8 cellular contexts compared by ENCODE assay signal in the genomic region with DNA sequence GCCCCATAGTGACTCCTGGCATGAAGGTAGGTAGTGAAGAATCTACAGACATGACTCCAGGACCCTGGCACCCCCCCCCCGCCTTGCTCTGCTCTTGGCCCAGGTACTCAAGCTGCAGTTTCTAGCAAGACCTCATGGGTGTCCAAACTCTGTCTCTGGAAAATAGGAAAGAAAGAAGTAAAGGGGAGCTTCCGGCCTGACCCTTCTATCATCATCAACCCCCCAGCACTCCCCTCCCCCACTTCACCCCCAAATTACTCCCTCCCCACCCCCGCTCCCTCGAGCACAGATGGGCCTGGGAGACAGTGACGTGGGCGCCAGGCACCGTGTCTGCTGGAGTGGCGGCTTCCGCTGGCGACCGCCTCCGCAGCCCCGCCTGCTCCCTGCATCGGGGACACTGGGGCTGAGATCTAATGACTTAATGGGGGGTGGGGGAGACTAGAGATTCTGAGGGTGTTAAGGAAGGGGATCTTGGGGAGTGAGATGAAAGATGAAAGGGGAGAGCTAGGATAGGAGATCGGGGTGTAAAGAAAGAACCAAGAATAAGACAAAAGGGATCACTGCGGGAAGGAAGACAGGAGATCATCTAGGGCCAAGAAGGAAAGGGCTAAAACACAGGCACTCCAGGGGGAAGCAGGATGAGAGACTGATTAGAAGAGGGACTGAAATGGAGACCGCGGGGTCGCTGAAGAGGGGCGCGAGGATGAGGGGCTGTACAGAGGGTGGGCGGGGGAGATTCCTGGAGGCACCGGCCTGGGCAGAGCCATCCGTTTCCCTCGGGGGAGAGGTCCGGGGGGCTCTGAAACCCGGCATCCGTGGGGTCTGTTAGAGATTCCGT. TPM values are rescaled to one million over a fixed set of nuclear protein-coding genes. Genes with fewer than 3 reads are reported as not detected.
DNase-seq lines count a peak whose midpoint lies in the region; ATAC-seq, FAIRE-seq and TF ChIP-seq lines count a peak whose summit lies in the region.

No MANE protein-coding gene starts in this region.

- H3K27ac ChIP-seq in SK-N-MC (no peak overlapping the region), right lobe of liver (peak overlapping the region; percentile 67 to 84 (median 74))

- DNase-seq in GM12891 (ENCODE audit: insufficient read length, low spot score) (no peak), SK-N-MC (ENCODE audit: low read depth, low spot score) (no peak), right lobe of liver (peak in 1 of 3 donors; percentile 61), NCI-H446 (lab: John Stamatoyannopoulos, UW) (no peak)
- peak; percentile 62 for DNase-seq in central memory CD4-positive, alpha-beta T cell
- peak; percentile 27 to 48 for DNase-seq in stimulated activated CD8-positive, alpha-beta memory T cell treated with anti-CD3 and anti-CD28 coated beads, Interleukin-2, amount 100 ng/mL, for 48 hours (ENCODE audit: low read depth in 2 of 2)

- H3K27me3 ChIP-seq in right lobe of liver: no peaks in the 10 kb centered on the region

- H3K36me3 ChIP-seq in SK-N-MC (ENCODE audit: insufficient read depth, low read length) (no peaks in the 10 kb centered on the region), right lobe of liver (no peaks in the 10 kb centered on the region)

- TF ChIP-seq POLR2A in GM12891 (IDR thresholded peaks at IDR 0.05; ENCODE audit: low read depth, low read length) (no peak), right lobe of liver (IDR thresholded peaks at IDR 0.05) (no peak)

- FAIRE-seq in GM12891 (lab: Jason Lieb, UNC): peak; percentile 72

- ATAC-seq in right lobe of liver: no peak
- ATAC-seq in GM18519 (IDR thresholded peaks at IDR 0.05; ENCODE audit: low FRiP score, unreplicated experiment): no peak
- no peak for ATAC-seq in HG03108 (IDR thresholded peaks at IDR 0.05; ENCODE audit: unreplicated experiment)

- no peaks in the 10 kb centered on the region for H3K9me3 ChIP-seq in SK-N-MC (ENCODE audit: low read depth, low read length)
- no peaks in the 10 kb centered on the region for H3K9me3 ChIP-seq in right lobe of liver

- intact Hi-C loops in right lobe of liver (cut with DNase I): loop anchor here in 1 of 2 donors (10.0 kb wide), 1 partner anchor 94 kb away; a partner anchor contains a TSS

- peak overlapping the region; percentile 64 for H3K9ac ChIP-seq in SK-N-MC (ENCODE audit: insufficient read length)

- TF ChIP-seq CTCF in right lobe of liver (IDR thresholded peaks at IDR 0.05): no peak

- H3K4me3 ChIP-seq in SK-N-MC (peak overlapping the region; percentile 89), right lobe of liver (peak overlapping the region; percentile 75 to 88 (median 83))

- peaks cover 0 to 5% (median 0%) of the 10 kb centered on the region in 4 donors for H3K4me1 ChIP-seq in right lobe of liver

- 36% methylated on average over 17 of the region's 29 CpGs for WGBS in right lobe of liver (ENCODE audit: insufficient coverage, low coverage, low lambda C conversion rate, missing lambda C conversion rate)

TF ChIP-seq in GM12891, 5 proteins besides CTCF, POLR2A, EP300 and RAD21:
- TF ChIP-seq POLR2AphosphoS5 (IDR thresholded peaks at IDR 0.05; ENCODE audit: low read depth, low read length) (no peak), PAX5 (IDR thresholded peaks at IDR 0.05; ENCODE audit: insufficient read depth, low read length, severe bottlenecking) (no peak), SPI1 (IDR thresholded peaks at IDR 0.05; ENCODE audit: low read depth, low read length) (no peak), TAF1 (IDR thresholded peaks at IDR 0.05; ENCODE audit: low read depth, low read length) (no peak), POU2F2 (IDR thresholded peaks at IDR 0.05; ENCODE audit: low read depth, low read length) (no peak)

RNA-seq across cellular contexts. Expression of gene DNAJB5, which starts 1.1 kb away (rescaled TPM):
- polyA plus RNA-seq in GM12891 (2012; ENCODE audit: low read depth, missing spikeins): 7.7 TPM
- 1 to 10 TPM; 1.1 to 3.5 (median 1.7) TPM for total RNA-seq in right lobe of liver

RNA-seq across cellular contexts. Expression of gene PHF24, which starts 30.4 kb away (rescaled TPM):
- not detected for polyA plus RNA-seq in GM12891 (2012; ENCODE audit: low read depth, missing spikeins)
- total RNA-seq in right lobe of liver: under 1 TPM in 2 of 6 experiments, not detected in 4; 0.04 to 0.06 TPM

Comparison
In these comparisons a context has a peak if more than half of its experiments do, and no peak if none do; other contexts are left out.
1. DNase-seq: peak in central memory CD4-positive, alpha-beta T cell (single experiment) and stimulated activated CD8-positive, alpha-beta memory T cell treated with anti-CD3 and anti-CD28 coated beads, Interleukin-2, amount 100 ng/mL, for 48 hours (2 of 2); none in GM12891 (single experiment), SK-N-MC (single experiment) and NCI-H446 (0 of 2).